8 cellular contexts compared by ENCODE assay signal in the genomic region with DNA sequence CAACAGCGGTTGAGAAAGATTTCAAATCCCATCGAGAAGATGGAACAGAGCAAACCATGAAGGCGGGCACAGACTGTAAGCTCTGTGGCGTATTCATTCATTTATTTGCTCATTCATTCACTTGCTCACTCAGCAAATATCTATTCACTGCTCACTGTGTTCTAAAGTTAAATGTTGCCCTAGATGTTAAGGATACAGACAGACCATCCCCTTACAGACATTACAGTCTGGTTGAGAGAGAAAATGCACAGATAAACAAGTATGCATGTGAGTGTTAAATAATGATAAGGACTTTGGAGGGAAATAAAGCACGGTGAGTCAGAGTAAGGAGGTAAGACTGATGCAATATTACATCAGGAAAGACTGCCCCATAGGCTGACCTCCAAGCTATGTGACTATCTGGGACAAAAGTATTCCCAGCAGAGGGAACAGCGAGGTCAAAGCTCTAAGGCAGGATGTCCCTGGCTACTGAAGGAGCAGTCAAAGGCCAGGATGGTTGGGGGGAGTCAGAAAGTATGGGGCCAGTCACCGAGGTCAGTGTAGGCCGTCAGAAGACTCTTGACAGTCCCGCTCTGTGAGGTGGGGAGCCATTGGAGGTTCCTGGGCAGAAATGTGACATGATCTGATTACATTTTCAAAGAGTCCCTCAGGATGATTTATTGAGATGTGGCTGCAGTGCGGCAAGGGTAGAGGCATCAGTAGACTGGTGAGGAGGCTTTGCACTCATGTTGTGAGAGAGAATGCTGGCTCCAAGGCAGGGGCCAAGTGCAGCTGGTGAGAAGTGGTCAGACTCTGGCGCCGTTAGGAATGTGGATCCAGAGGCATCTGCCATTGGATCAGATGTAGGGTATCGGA. TPM values are rescaled to one million over a fixed set of nuclear protein-coding genes. Genes with fewer than 3 reads are reported as not detected.
DNase-seq lines count a peak whose midpoint lies in the region; ATAC-seq and TF ChIP-seq lines count a peak whose summit lies in the region.

No MANE protein-coding gene starts in this region.

- no peak for TF ChIP-seq CTCF in cardiac fibroblast (IDR thresholded peaks at IDR 0.05; ENCODE audit: low read depth, low read length)
- peak in 1 of 4 donors; percentile 4 for TF ChIP-seq CTCF in right lobe of liver (IDR thresholded peaks at IDR 0.05)
- TF ChIP-seq CTCF in uterus (IDR thresholded peaks at IDR 0.05), result no peak
- TF ChIP-seq CTCF in GM10266 (IDR thresholded peaks at IDR 0.05; ENCODE audit: control insufficient read depth, insufficient read depth, low read depth, missing control alignments), result no peak

- intact Hi-C loops in right lobe of liver (cut with DNase I) (no loop called here), uterus (cut with DNase I; ENCODE audit: low total_unique reads) (no loop called here)

- no peaks in the 10 kb centered on the region for H3K27me3 Mint-ChIP-seq in activated T-cell treated with anti-CD3 and anti-CD28 coated beads, Interleukin-2, amount 50 U/mL, for 72 hours (ENCODE audit: low read depth)

- H3K27me3 ChIP-seq in right lobe of liver (no peaks in the 10 kb centered on the region), uterus (no peaks in the 10 kb centered on the region)

- peak overlapping the region; percentile 83 for H3K27ac Mint-ChIP-seq in activated T-cell treated with anti-CD3 and anti-CD28 coated beads, Interleukin-2, amount 50 U/mL, for 72 hours

- H3K9me3 ChIP-seq in right lobe of liver, result no peaks in the 10 kb centered on the region
- no peaks in the 10 kb centered on the region for H3K9me3 ChIP-seq in uterus

- WGBS in right lobe of liver (ENCODE audit: insufficient coverage, low coverage, low lambda C conversion rate, missing lambda C conversion rate), result 58% methylated on average over 13 of the region's 13 CpGs

- ATAC-seq in activated T-cell treated with anti-CD3 and anti-CD28 coated beads, Interleukin-2, amount 50 U/mL, for 72 hours (replicated peaks in 1 of 2), result no peak
- peak; percentile 33 to 70 (median 55) for ATAC-seq in right lobe of liver

- TF ChIP-seq POLR2A in right lobe of liver (IDR thresholded peaks at IDR 0.05) (peak; percentile 19), uterus (IDR thresholded peaks at IDR 0.05) (no peak)

- no peak for DNase-seq in activated T-cell treated with anti-CD3 and anti-CD28 coated beads, Interleukin-2, amount 50 U/mL, for 72 hours
- no peak for DNase-seq in activated T-cell treated with anti-CD3 and anti-CD28 coated beads, Interleukin-2, amount 50 U/mL, for 48 hours
- DNase-seq in cardiac fibroblast (ENCODE audit: low read depth in 2 of 2), result peak; percentile 71 to 86
- peak in 1 of 3 donors; percentile 30 for DNase-seq in right lobe of liver
- no peak for DNase-seq in uterus
- DNase-seq in T-helper 1 cell, result no peak
- DNase-seq in NCI-H2227 (lab: John Stamatoyannopoulos, UW; ENCODE audit: unreplicated experiment), result no peak
- DNase-seq in GM10266 (ENCODE audit: extremely low spot score), result no peak

- H3K4me3 Mint-ChIP-seq in activated T-cell treated with anti-CD3 and anti-CD28 coated beads, Interleukin-2, amount 50 U/mL, for 72 hours, result peak overlapping the region; percentile 7 to 26

- peaks cover 0 to 2% of the 10 kb centered on the region in 2 donors for H3K9me3 Mint-ChIP-seq in activated T-cell treated with anti-CD3 and anti-CD28 coated beads, Interleukin-2, amount 50 U/mL, for 72 hours

- H3K4me1 ChIP-seq in right lobe of liver (peaks cover 0 to 78% (median 41%) of the 10 kb centered on the region in 4 donors), uterus (peaks cover 17 to 20% of the 10 kb centered on the region in 2 donors)

- H3K27ac ChIP-seq in right lobe of liver (peak overlapping the region; percentile 90 to 93 (median 91)), uterus (peak overlapping the region; percentile 25 to 71)

- no peaks in the 10 kb centered on the region for H3K36me3 ChIP-seq in right lobe of liver
- H3K36me3 ChIP-seq in uterus, result no peaks in the 10 kb centered on the region

- no peak overlapping the region for H3K4me3 ChIP-seq in cardiac fibroblast (replicated peaks in 1 of 2; ENCODE audit: low read depth in 2 of 2, low read length in 2 of 2)
- H3K4me3 ChIP-seq in right lobe of liver, result no peak overlapping the region
- H3K4me3 ChIP-seq in uterus, result no peak overlapping the region

- peaks cover 82% of the 10 kb centered on the region for H3K4me1 Mint-ChIP-seq in activated T-cell treated with anti-CD3 and anti-CD28 coated beads, Interleukin-2, amount 50 U/mL, for 72 hours (ENCODE audit: low read depth)

- peaks cover 4 to 17% of the 10 kb centered on the region in 2 donors for H3K36me3 Mint-ChIP-seq in activated T-cell treated with anti-CD3 and anti-CD28 coated beads, Interleukin-2, amount 50 U/mL, for 72 hours (ENCODE audit: insufficient read depth in 2 of 2)

RNA-seq across cellular contexts. Expression of a gene that starts 37.9 kb away (rescaled TPM):
- 10 to 100 TPM; 14.9 to 26.9 TPM for total RNA-seq in activated T-cell treated with anti-CD3 and anti-CD28 coated beads, Interleukin-2, amount 50 U/mL, for 72 hours
- total RNA-seq in right lobe of liver (100 to 1,000 TPM in 3 of 6 experiments, 10 to 100 TPM in 3; 30.3 to 135 (median 81.5) TPM), uterus (100 to 1,000 TPM in 1 of 4 donors, 10 to 100 TPM in 3; 50.7 to 115 (median 72.0) TPM)

Comparison
In these comparisons a context has a peak if more than half of its experiments do, and no peak if none do; other contexts are left out.
1. ATAC-seq: peak in right lobe of liver (4 of 4); none in activated T-cell treated with anti-CD3 and anti-CD28 coated beads, Interleukin-2, amount 50 U/mL, for 72 hours (0 of 2).
2. DNase-seq: peak in cardiac fibroblast (2 of 2); none in activated T-cell treated with anti-CD3 and anti-CD28 coated beads, Interleukin-2, amount 50 U/mL, for 72 hours (0 of 2), activated T-cell treated with anti-CD3 and anti-CD28 coated beads, Interleukin-2, amount 50 U/mL, for 48 hours (0 of 2), uterus (0 of 2), T-helper 1 cell (0 of 5), NCI-H2227 (single experiment) and GM10266 (single experiment).